ENCODE assay signal across 8 cellular contexts in genomic region chr3:64533565-64534317, GRCh38.
DNase-seq lines count a peak whose midpoint lies in the region; ATAC-seq, FAIRE-seq and TF ChIP-seq lines count a peak whose summit lies in the region.

No MANE protein-coding gene starts in this region.

- no peaks in the 10 kb centered on the region for H3K9me3 ChIP-seq in SU-DHL-6 (ENCODE audit: insufficient read depth, low read length)

- peak; percentile 80 for ATAC-seq in GM18517 (IDR thresholded peaks at IDR 0.05; ENCODE audit: unreplicated experiment)
- peak; percentile 83 for ATAC-seq in HG02938 (IDR thresholded peaks at IDR 0.05; ENCODE audit: unreplicated experiment)

- DNase-seq in AG09309 (ENCODE audit: low read depth) = peak; percentile 52
- peak; percentile 64 for DNase-seq in NCI-H1436 (lab: John Stamatoyannopoulos, UW)
- peak; percentile 75 for DNase-seq in bronchial epithelial cell (ENCODE audit: low read depth)
- DNase-seq in kidney tubule cell (ENCODE audit: low spot score) = peak; percentile 78
- DNase-seq in stimulated activated CD4-positive, alpha-beta T cell treated with anti-CD3 and anti-CD28 coated beads, Interleukin-15, amount 100 ng/mL, for 48 hours (ENCODE audit: low read depth in 2 of 2) = peak; percentile 12 to 19

- H3K9me2 ChIP-seq in SU-DHL-6 (replicated peaks; ENCODE audit: insufficient read depth, low read length) = no peaks in the 10 kb centered on the region

- H3K27me3 ChIP-seq in SU-DHL-6 (ENCODE audit: low read length) (no peaks in the 10 kb centered on the region), bronchial epithelial cell (ENCODE audit: control insufficient read depth, insufficient read depth, low read length) (no peaks in the 10 kb centered on the region)

- no peak overlapping the region for H3K4me2 ChIP-seq in SU-DHL-6 (ENCODE audit: low read depth, low read length, poor library complexity, severe bottlenecking)

- no peak for FAIRE-seq in bronchial epithelial cell (lab: Jason Lieb, UNC)

- no peak overlapping the region for H3K27ac ChIP-seq in SU-DHL-6 (ENCODE audit: low read depth, low read length)

- no peaks in the 10 kb centered on the region for H3F3A ChIP-seq in SU-DHL-6 (ENCODE audit: insufficient read depth)

- H3K4me3 ChIP-seq in AG09309 (ENCODE audit: control insufficient read depth, low read depth, low read length) (no peak overlapping the region), SU-DHL-6 (ENCODE audit: insufficient read depth, low read length, poor library complexity, severe bottlenecking) (no peak overlapping the region), bronchial epithelial cell (ENCODE audit: low read depth, low read length) (no peak overlapping the region)

- H2AFZ ChIP-seq in SU-DHL-6 (ENCODE audit: low read depth, low read length, severe bottlenecking) = no peak overlapping the region

- no peak overlapping the region for H3K9ac ChIP-seq in SU-DHL-6 (ENCODE audit: low read length)

- no peaks in the 10 kb centered on the region for H3K79me2 ChIP-seq in SU-DHL-6 (ENCODE audit: insufficient read depth, low read length)

- no peaks in the 10 kb centered on the region for H4K20me1 ChIP-seq in SU-DHL-6 (ENCODE audit: low read depth, low read length)

- H3K36me3 ChIP-seq in SU-DHL-6 (ENCODE audit: low read length) = no peaks in the 10 kb centered on the region
- no peaks in the 10 kb centered on the region for H3K36me3 ChIP-seq in bronchial epithelial cell (ENCODE audit: control insufficient read depth, insufficient read depth, low read length)

- TF ChIP-seq CTCF in AG09309 (IDR thresholded peaks at IDR 0.05; ENCODE audit: control insufficient read depth, insufficient read depth, low read depth, low read length, missing control alignments) (peak; percentile 91), SU-DHL-6 (IDR thresholded peaks at IDR 0.05; ENCODE audit: insufficient read depth, low read length, poor library complexity, severe bottlenecking) (peak; percentile 40), bronchial epithelial cell (IDR thresholded peaks at IDR 0.05; ENCODE audit: insufficient read depth, low read length, severe bottlenecking) (peak; percentile 90)

Comparison
In these comparisons a context has a peak if more than half of its experiments do, and no peak if none do; other contexts are left out.
1. DNase-seq: peak in every context shown above with its lines; median percentile 78 in kidney tubule cell; 75 in bronchial epithelial cell; 64 in NCI-H1436; 52 in AG09309; 16 in stimulated activated CD4-positive, alpha-beta T cell treated with anti-CD3 and anti-CD28 coated beads, Interleukin-15, amount 100 ng/mL, for 48 hours.
2. CTCF ChIP-seq: peak in every context shown above with its lines; median percentile 91 in AG09309; 90 in bronchial epithelial cell; 40 in SU-DHL-6.